In the genomic region with DNA sequence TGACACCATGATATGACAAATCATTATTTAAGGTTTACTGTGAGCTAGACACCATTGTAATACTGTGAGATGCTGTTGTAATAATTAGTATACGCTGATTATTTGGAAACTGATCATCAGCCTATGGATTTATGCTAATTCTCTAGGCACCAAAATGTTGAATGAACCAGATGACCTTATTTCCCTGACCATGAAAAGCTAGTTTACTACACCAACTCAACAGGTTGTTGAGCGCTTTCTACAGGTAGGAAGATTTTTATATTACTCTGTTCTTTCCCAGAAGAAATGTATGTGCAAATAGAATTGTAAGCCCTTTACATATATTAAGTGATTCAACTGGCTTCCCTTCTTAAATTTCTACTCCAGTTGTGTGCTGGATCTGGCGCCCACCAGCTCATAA, we compare ENCODE assay signal across 30 cellular contexts. TPM values are rescaled to one million over a fixed set of nuclear protein-coding genes. Genes with fewer than 3 reads are reported as not detected.
DNase-seq lines count a peak whose midpoint lies in the region; ATAC-seq and TF ChIP-seq lines count a peak whose summit lies in the region.
"Had no signal": no experiment of that assay in that cellular context is flagged by ENCODE, and none has a peak within 500 bp of the region (broad histone marks: within the 10 kb centered on the region; RNA-seq: fewer than 3 reads in every experiment).

No MANE protein-coding gene starts in this region.

- H3K9me3 Mint-ChIP-seq in endothelial cell (ENCODE audit: unreplicated experiment) = no peaks in the 10 kb centered on the region
- H3K9me3 Mint-ChIP-seq: activated CD4-positive, alpha-beta memory T cell treated with anti-CD3 and anti-CD28 coated beads, Interleukin-2, amount 10 ng/mL, durations not matched to agents 7 days and 5 days; activated naive CD4-positive, alpha-beta T cell treated with anti-CD3 and anti-CD28 coated beads, Interleukin-2, amount 50 U/mL, for 72 hours; neural crest cell; stimulated activated naive CD8-positive, alpha-beta T cell treated with anti-CD3 and anti-CD28 coated beads, Interleukin-15, Interleukin-2, amounts not matched to agents 100 ng/mL and 50 ng/mL, for 24 hours had no signal

- H3K4me3 Mint-ChIP-seq in endothelial cell (ENCODE audit: unreplicated experiment) = peak overlapping the region; percentile 99
- H3K4me3 Mint-ChIP-seq: activated CD4-positive, alpha-beta memory T cell treated with anti-CD3 and anti-CD28 coated beads, Interleukin-2, amount 10 ng/mL, durations not matched to agents 7 days and 5 days; neural crest cell; stimulated activated naive CD8-positive, alpha-beta T cell treated with anti-CD3 and anti-CD28 coated beads, Interleukin-15, Interleukin-2, amounts not matched to agents 100 ng/mL and 50 ng/mL, for 24 hours; T-helper 17 cell had no signal

- no peak overlapping the region for H2AFZ ChIP-seq in neural cell (ENCODE audit: low read depth, low read length)

- H3K4me1 ChIP-seq in right atrium auricular region = peaks cover 0 to 64% of the 10 kb centered on the region in 2 donors

- ATAC-seq in HG02763 (IDR thresholded peaks at IDR 0.05; ENCODE audit: unreplicated experiment) = no peak
- ATAC-seq: activated naive CD4-positive, alpha-beta T cell treated with anti-CD3 and anti-CD28 coated beads, Interleukin-2, amount 50 U/mL, for 72 hours; sciatic nerve; T-helper 17 cell had no signal

- H3K27ac Mint-ChIP-seq in endothelial cell (ENCODE audit: unreplicated experiment) = no peak overlapping the region
- H3K27ac Mint-ChIP-seq: activated CD4-positive, alpha-beta memory T cell treated with anti-CD3 and anti-CD28 coated beads, Interleukin-2, amount 10 ng/mL, durations not matched to agents 7 days and 5 days; activated naive CD4-positive, alpha-beta T cell treated with anti-CD3 and anti-CD28 coated beads, Interleukin-2, amount 50 U/mL, for 72 hours; stimulated activated naive CD8-positive, alpha-beta T cell treated with anti-CD3 and anti-CD28 coated beads, Interleukin-15, Interleukin-2, amounts not matched to agents 100 ng/mL and 50 ng/mL, for 24 hours; T-helper 17 cell had no signal

- no peaks in the 10 kb centered on the region for H3F3A ChIP-seq in neural cell (ENCODE audit: insufficient read depth, low read length, poor library complexity, severe bottlenecking)

- H3K4me1 Mint-ChIP-seq in endothelial cell (ENCODE audit: unreplicated experiment) = peaks cover 40% of the 10 kb centered on the region

- no peaks in the 10 kb centered on the region for H3K9me2 ChIP-seq in neural cell (ENCODE audit: insufficient read depth, low read length)

- peaks cover 75% of the 10 kb centered on the region for H3K36me3 Mint-ChIP-seq in endothelial cell (ENCODE audit: low read depth, unreplicated experiment)
- H3K36me3 Mint-ChIP-seq: activated naive CD4-positive, alpha-beta T cell treated with anti-CD3 and anti-CD28 coated beads, Interleukin-2, amount 50 U/mL, for 72 hours had no signal

- H3K9me3 ChIP-seq in right atrium auricular region (no peaks in the 10 kb centered on the region), neural cell (ENCODE audit: low read length) (no peaks in the 10 kb centered on the region)
- H3K9me3 ChIP-seq: Caco-2, tibial artery had no signal

- no peak overlapping the region for H3K4me2 ChIP-seq in neural cell (ENCODE audit: low read length)
- H3K4me2 ChIP-seq: KMS-11 had no signal

- H3K27me3 Mint-ChIP-seq in endothelial cell (ENCODE audit: unreplicated experiment) = no peaks in the 10 kb centered on the region

- peaks cover 95% of the 10 kb centered on the region for H3K79me2 ChIP-seq in neural cell (replicated peaks; ENCODE audit: insufficient read depth, low read length)

- TF ChIP-seq EP300 in neural cell (conservative IDR thresholded peaks at IDR 0.05; ENCODE audit: poor library complexity, severe bottlenecking) = no peak

- no peak overlapping the region for H3K4me3 ChIP-seq in right atrium auricular region
- H3K4me3 ChIP-seq in neural cell (ENCODE audit: low read length) = peak overlapping the region; percentile 85
- H3K4me3 ChIP-seq: lung, SK-N-MC, tibial artery had no signal

- intact Hi-C loops in cardiac septum (cut with DNase I) = no loop called here

- H3K27ac ChIP-seq in right atrium auricular region (peak overlapping the region; percentile 52 to 73), neural cell (ENCODE audit: low read length) (no peak overlapping the region)
- H3K27ac ChIP-seq: KMS-11, SK-N-MC had no signal

- no peaks in the 10 kb centered on the region for H3K27me3 ChIP-seq in right atrium auricular region
- H3K27me3 ChIP-seq in neural cell (ENCODE audit: insufficient read depth, low read depth, low read length) = no peaks in the 10 kb centered on the region
- H3K27me3 ChIP-seq: tibial artery had no signal

- no peak for TF ChIP-seq CTCF in right atrium auricular region (IDR thresholded peaks at IDR 0.05)
- no peak for TF ChIP-seq CTCF in endothelial cell (IDR thresholded peaks at IDR 0.05; ENCODE audit: unreplicated experiment)
- TF ChIP-seq CTCF in neural cell (IDR thresholded peaks at IDR 0.05; ENCODE audit: poor library complexity, severe bottlenecking) = no peak

- no peaks in the 10 kb centered on the region for H4K20me1 ChIP-seq in neural cell (ENCODE audit: insufficient read depth)

- DNase-seq in right atrium auricular region (ENCODE audit: low spot score) (no peak), cardiac septum (ENCODE audit: low spot score) (no peak), endothelial cell (ENCODE audit: low spot score) (no peak), NAMALWA (ENCODE audit: low spot score) (no peak)
- DNase-seq in activated CD4-positive, alpha-beta T cell treated with anti-CD3 and anti-CD28 coated beads, Interleukin-2, amount 50 U/mL, for 1 hour = no peak
- no peak for DNase-seq in activated CD8-positive, alpha-beta memory T cell treated with anti-CD3 and anti-CD28 coated beads for 24 hours
- DNase-seq: activated CD4-positive, alpha-beta memory T cell treated with anti-CD3 and anti-CD28 coated beads, Interleukin-2, amount 10 ng/mL, durations not matched to agents 7 days and 5 days; activated CD4-positive, CD25-positive, alpha-beta regulatory T cell treated with anti-CD3 and anti-CD28 coated beads, Interleukin-2, amount 50 U/mL, for 72 hours; anterior cingulate cortex; C1 segment of cervical spinal cord; caudate nucleus; cortex of kidney; GF-D8; glutamatergic neuron; HCEC 1CT; MM.1S; NCI-H2029 treated with DMSO at 0.1 percent for 48 hours; RPMI8226; T-helper 17 cell; tibial artery had no signal

- H3K9ac ChIP-seq in neural cell (ENCODE audit: low read length) = no peak overlapping the region
- H3K9ac ChIP-seq: KMS-11 had no signal

- no peak for TF ChIP-seq RAD21 in neural cell (conservative IDR thresholded peaks at IDR 0.05)

- H3K36me3 ChIP-seq in right atrium auricular region (peaks cover 18% of the 10 kb centered on the region), neural cell (ENCODE audit: insufficient read depth, low read length) (no peaks in the 10 kb centered on the region)

TF ChIP-seq in neural cell, 6 proteins besides CTCF, POLR2A, EP300 and RAD21:
- TF ChIP-seq MXI1 (conservative IDR thresholded peaks at IDR 0.05; ENCODE audit: poor library complexity, severe bottlenecking) (no peak), POLR2AphosphoS5 (IDR thresholded peaks at IDR 0.05) (no peak), EZH2 (IDR thresholded peaks at IDR 0.05; ENCODE audit: borderline replicate concordance, insufficient read depth, low read length, poor library complexity, severe bottlenecking) (no peak), TAF1 (IDR thresholded peaks at IDR 0.05; ENCODE audit: low read depth) (no peak), SMC3 (conservative IDR thresholded peaks at IDR 0.05; ENCODE audit: poor library complexity) (no peak)
- TF ChIP-seq, protein P1, sequence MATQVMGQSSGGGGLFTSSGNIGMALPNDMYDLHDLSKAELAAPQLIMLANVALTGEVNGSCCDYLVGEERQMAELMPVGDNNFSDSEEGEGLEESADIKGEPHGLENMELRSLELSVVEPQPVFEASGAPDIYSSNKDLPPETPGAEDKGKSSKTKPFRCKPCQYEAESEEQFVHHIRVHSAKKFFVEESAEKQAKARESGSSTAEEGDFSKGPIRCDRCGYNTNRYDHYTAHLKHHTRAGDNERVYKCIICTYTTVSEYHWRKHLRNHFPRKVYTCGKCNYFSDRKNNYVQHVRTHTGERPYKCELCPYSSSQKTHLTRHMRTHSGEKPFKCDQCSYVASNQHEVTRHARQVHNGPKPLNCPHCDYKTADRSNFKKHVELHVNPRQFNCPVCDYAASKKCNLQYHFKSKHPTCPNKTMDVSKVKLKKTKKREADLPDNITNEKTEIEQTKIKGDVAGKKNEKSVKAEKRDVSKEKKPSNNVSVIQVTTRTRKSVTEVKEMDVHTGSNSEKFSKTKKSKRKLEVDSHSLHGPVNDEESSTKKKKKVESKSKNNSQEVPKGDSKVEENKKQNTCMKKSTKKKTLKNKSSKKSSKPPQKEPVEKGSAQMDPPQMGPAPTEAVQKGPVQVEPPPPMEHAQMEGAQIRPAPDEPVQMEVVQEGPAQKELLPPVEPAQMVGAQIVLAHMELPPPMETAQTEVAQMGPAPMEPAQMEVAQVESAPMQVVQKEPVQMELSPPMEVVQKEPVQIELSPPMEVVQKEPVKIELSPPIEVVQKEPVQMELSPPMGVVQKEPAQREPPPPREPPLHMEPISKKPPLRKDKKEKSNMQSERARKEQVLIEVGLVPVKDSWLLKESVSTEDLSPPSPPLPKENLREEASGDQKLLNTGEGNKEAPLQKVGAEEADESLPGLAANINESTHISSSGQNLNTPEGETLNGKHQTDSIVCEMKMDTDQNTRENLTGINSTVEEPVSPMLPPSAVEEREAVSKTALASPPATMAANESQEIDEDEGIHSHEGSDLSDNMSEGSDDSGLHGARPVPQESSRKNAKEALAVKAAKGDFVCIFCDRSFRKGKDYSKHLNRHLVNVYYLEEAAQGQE (IDR thresholded peaks at IDR 0.05; ENCODE audit: borderline replicate concordance) = no peak

RNA-seq across cellular contexts. Expression of a gene that starts 6.2 kb away (rescaled TPM):
- total RNA-seq in right atrium auricular region (10 to 100 TPM; 54.6 to 83.1 TPM), cardiac septum (138 TPM), endothelial cell (ENCODE audit: unreplicated experiment) (486 TPM)
- 23.2 and 24.5 TPM in 2 replicates for polyA plus RNA-seq in neural cell
- polyA minus RNA-seq in neural cell = 73.0 and 77.2 TPM in 2 replicates
